ENCODE assay signal across 21 cellular contexts in the genomic region with DNA sequence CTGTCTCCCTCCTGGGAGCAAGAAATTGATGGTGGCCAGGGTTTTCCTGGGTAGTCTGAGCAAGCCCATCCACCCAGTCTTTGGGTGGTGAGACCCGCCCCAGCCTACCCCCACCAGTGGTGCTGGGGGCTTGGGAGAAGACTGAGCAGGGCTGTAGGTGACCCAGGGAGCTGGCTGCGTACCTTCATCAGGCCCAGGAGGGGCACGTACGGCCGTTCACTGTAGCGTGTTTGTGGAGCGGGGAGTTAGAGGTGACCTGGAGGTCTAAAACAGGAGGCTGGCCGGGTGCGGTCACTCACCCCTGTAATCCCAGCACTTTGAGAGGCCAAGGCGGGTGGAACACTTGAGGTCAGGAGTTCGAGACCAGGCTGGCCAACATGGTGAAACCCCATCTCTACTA.
"Had no signal": no experiment of that assay in that cellular context is flagged by ENCODE, and none has a peak within 500 bp of the region (broad histone marks: within the 10 kb centered on the region; RNA-seq: fewer than 3 reads in every experiment).

No MANE protein-coding gene starts in this region.

- H3K27me3 ChIP-seq: adrenal gland, body of pancreas had no signal

- H3K9me3 ChIP-seq: adrenal gland, body of pancreas had no signal

- H3K36me3 ChIP-seq: adrenal gland had no signal

- H3K27ac ChIP-seq: body of pancreas had no signal

- DNase-seq: activated CD4-positive, alpha-beta T cell treated with anti-CD3 and anti-CD28 coated beads for 4 hours; activated CD8-positive, alpha-beta memory T cell treated with anti-CD3 and anti-CD28 coated beads, Interleukin-2, amount 50 U/mL, for 48 hours; activated CD8-positive, alpha-beta T cell treated with anti-CD3 and anti-CD28 coated beads, Interleukin-2, amount 10 ng/mL, durations not matched to agents 7 days and 5 days; activated naive CD4-positive, alpha-beta T cell treated with anti-CD3 and anti-CD28 coated beads, Interleukin-2, amount 50 U/mL, for 16 hours; activated naive CD8-positive, alpha-beta T cell treated with anti-CD3 and anti-CD28 coated beads, Interleukin-2, amount 10 ng/mL, durations not matched to agents 7 days and 5 days; activated T-cell treated with anti-CD3 and anti-CD28 coated beads, Interleukin-2, amount 50 U/mL, for 1 hour; adrenal gland; anterior cingulate cortex; body of pancreas; central memory CD4-positive, alpha-beta T cell; KG1; NCI-H1048; NCI-H1417; NCI-H1694; NCI-H2029 treated with DMSO at 0.1 percent for 48 hours; NCI-H345; NCI-H510A; NCI-H69; SIG-M5; T-helper 1 cell had no signal

- H3K4me3 ChIP-seq: adrenal gland, body of pancreas had no signal

- ATAC-seq: activated CD4-positive, CD25-positive, alpha-beta regulatory T cell treated with anti-CD3 and anti-CD28 coated beads, Interleukin-2, amount 50 U/mL, for 24 hours; activated CD8-positive, alpha-beta T cell treated with anti-CD3 and anti-CD28 coated beads, Interleukin-2, amount 10 ng/mL, durations not matched to agents 7 days and 5 days; body of pancreas had no signal
